ENCODE assay signal across 17 cellular contexts in the genomic region with DNA sequence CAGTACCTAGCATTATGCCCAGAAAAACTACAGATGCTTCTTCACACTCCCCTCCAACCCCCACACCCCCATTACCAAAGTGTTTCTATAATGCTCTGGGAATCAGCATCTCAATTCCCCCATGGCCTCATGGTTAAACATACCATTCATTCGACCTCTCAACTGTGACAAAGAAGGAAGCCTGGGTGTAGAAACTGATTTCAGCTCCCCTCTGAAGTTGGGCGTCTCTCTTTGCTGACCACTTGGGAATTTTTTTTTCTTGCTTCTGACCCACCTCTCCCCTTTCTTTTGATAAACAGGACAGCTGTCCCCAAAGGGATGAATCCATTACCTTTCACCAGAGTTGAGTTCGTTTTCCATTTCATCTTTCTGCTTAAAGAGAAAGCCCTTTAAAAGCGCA.
DNase-seq lines count a peak whose midpoint lies in the region; ATAC-seq and TF ChIP-seq lines count a peak whose summit lies in the region.
"Had no signal": no experiment of that assay in that cellular context is flagged by ENCODE, and none has a peak within 500 bp of the region (broad histone marks: within the 10 kb centered on the region; RNA-seq: fewer than 3 reads in every experiment).

No MANE protein-coding gene starts in this region.

- no peaks in the 10 kb centered on the region for H3K36me3 ChIP-seq in Panc1 (ENCODE audit: control insufficient read depth, insufficient read depth, low read length)
- no peaks in the 10 kb centered on the region for H3K36me3 ChIP-seq in stomach
- H3K36me3 ChIP-seq: gastroesophageal sphincter had no signal

- WGBS in stomach, 5 donors: 50 to 67% (median 65%) methylated on average over 4 of the region's 4 CpGs

- in situ Hi-C loops in Panc1 (cut with HindIII; ENCODE audit: low pct_unique_long_range_greater_than_20kb, low sequenced_read_pairs): no loop called here

- H3K9me3 ChIP-seq in Panc1 (ENCODE audit: control insufficient read depth, insufficient read depth, low read depth, low read length) (no peaks in the 10 kb centered on the region), stomach (no peaks in the 10 kb centered on the region)
- H3K9me3 ChIP-seq: gastroesophageal sphincter had no signal

- TF ChIP-seq POLR2A in stomach (IDR thresholded peaks at IDR 0.05): no peak

- H3K4me1 Mint-ChIP-seq in T-helper 2 cell treated with Interferon-gamma antibody and Interleukin-4, amounts not matched to agents 5 μg/mL and 100 μg/mL, for 36 hours (ENCODE audit: low read depth): peaks cover 28% of the 10 kb centered on the region
- H3K4me1 Mint-ChIP-seq in mesothelial cell of epicardium: peaks cover 52% of the 10 kb centered on the region
- peaks cover 22% of the 10 kb centered on the region for H3K4me1 Mint-ChIP-seq in Calu3 (ENCODE audit: low read depth, unreplicated experiment)

- peak overlapping the region; percentile 37; the same call in 1 of the 2 replicates for H3K27ac ChIP-seq in Panc1 (ENCODE audit: low read length)
- H3K27ac ChIP-seq in stomach: peak overlapping the region in 3 of 5 donors; percentile 3 to 55 (median 12)

- H3K27ac Mint-ChIP-seq in T-helper 2 cell treated with Interferon-gamma antibody and Interleukin-4, amounts not matched to agents 5 μg/mL and 100 μg/mL, for 36 hours: peak overlapping the region; percentile 32
- H3K27ac Mint-ChIP-seq in mesothelial cell of epicardium: peak overlapping the region; percentile 92
- no peak overlapping the region for H3K27ac Mint-ChIP-seq in Calu3 (ENCODE audit: unreplicated experiment)

- TF ChIP-seq EP300 in stomach (IDR thresholded peaks at IDR 0.05): no peak

- CTCF ChIA-PET in Panc1 (lab: Charles Lee): no interaction called here
- CTCF ChIA-PET in Calu3 (lab: Charles Lee): interaction anchor here (0.9 to 1.8 kb wide), 5 partner anchors 23 to 849 kb away, joined by 3 to 7 read pairs (median 3); a partner anchor contains a TSS

- POLR2A ChIA-PET in Panc1 (lab: Charles Lee): no interaction called here

- no peak overlapping the region for H3K4me3 ChIP-seq in Panc1 (ENCODE audit: low read depth in 2 of 2, low read length in 2 of 2)
- no peak overlapping the region for H3K4me3 ChIP-seq in stomach
- H3K4me3 ChIP-seq: gastroesophageal sphincter had no signal

- ATAC-seq in Panc1 (no peak), GM19452 (IDR thresholded peaks at IDR 0.05; ENCODE audit: unreplicated experiment) (no peak)
- ATAC-seq: activated CD4-positive, CD25-positive, alpha-beta regulatory T cell treated with anti-CD3 and anti-CD28 coated beads, Interleukin-2, amount 50 U/mL, for 24 hours; activated naive CD4-positive, alpha-beta T cell treated with anti-CD3 and anti-CD28 coated beads, Interleukin-2, amount 50 U/mL, for 72 hours; gastroesophageal sphincter; PC-3 had no signal

- H3K9me3 Mint-ChIP-seq in T-helper 2 cell treated with Interferon-gamma antibody and Interleukin-4, amounts not matched to agents 5 μg/mL and 100 μg/mL, for 36 hours: peaks cover 3% of the 10 kb centered on the region
- H3K9me3 Mint-ChIP-seq in mesothelial cell of epicardium: peaks cover 4% of the 10 kb centered on the region
- H3K9me3 Mint-ChIP-seq in Calu3 (ENCODE audit: low read depth, unreplicated experiment): peaks cover 1% of the 10 kb centered on the region
- H3K9me3 Mint-ChIP-seq: activated naive CD4-positive, alpha-beta T cell treated with anti-CD3 and anti-CD28 coated beads, Interleukin-2, amount 50 U/mL, for 72 hours; central memory CD8-positive, alpha-beta T cell had no signal

- TF ChIP-seq CTCF in Panc1 (IDR thresholded peaks at IDR 0.05) (no peak), mesothelial cell of epicardium (IDR thresholded peaks at IDR 0.05; ENCODE audit: unreplicated experiment) (no peak), stomach (IDR thresholded peaks at IDR 0.05) (no peak), Calu3 (IDR thresholded peaks at IDR 0.05; ENCODE audit: unreplicated experiment) (no peak)

- H3K27me3 ChIP-seq in Panc1 (ENCODE audit: control insufficient read depth, insufficient read depth, low read length): no peaks in the 10 kb centered on the region
- no peaks in the 10 kb centered on the region for H3K27me3 ChIP-seq in stomach
- H3K27me3 ChIP-seq: gastroesophageal sphincter had no signal

- intact Hi-C loops in Panc1 (cut with micrococcal nuclease; ENCODE audit: unreplicated experiment) (loop anchor here (2.0 to 5.0 kb wide), 4 partner anchors 59 to 958 kb away; a partner anchor contains a TSS), stomach (cut with DNase I; ENCODE audit: low total_unique reads) (no loop called here), Calu3 (cut with micrococcal nuclease; ENCODE audit: unreplicated experiment) (loop anchor here (2.0 to 5.0 kb wide), 5 partner anchors 196 to 914 kb away; a partner anchor contains a TSS)

- peaks cover 3% of the 10 kb centered on the region for H3K36me3 Mint-ChIP-seq in T-helper 2 cell treated with Interferon-gamma antibody and Interleukin-4, amounts not matched to agents 5 μg/mL and 100 μg/mL, for 36 hours (ENCODE audit: low read depth)
- H3K36me3 Mint-ChIP-seq in mesothelial cell of epicardium (peaks cover under 1% of the 10 kb centered on the region), Calu3 (ENCODE audit: insufficient read depth, unreplicated experiment) (no peaks in the 10 kb centered on the region)
- H3K36me3 Mint-ChIP-seq: activated naive CD4-positive, alpha-beta T cell treated with anti-CD3 and anti-CD28 coated beads, Interleukin-2, amount 50 U/mL, for 72 hours had no signal

- H3K4me3 Mint-ChIP-seq in T-helper 2 cell treated with Interferon-gamma antibody and Interleukin-4, amounts not matched to agents 5 μg/mL and 100 μg/mL, for 36 hours: peak overlapping the region; percentile 74
- peak overlapping the region; percentile 9 for H3K4me3 Mint-ChIP-seq in mesothelial cell of epicardium
- H3K4me3 Mint-ChIP-seq in Calu3 (ENCODE audit: low read depth, unreplicated experiment): no peak overlapping the region
- H3K4me3 Mint-ChIP-seq: central memory CD8-positive, alpha-beta T cell had no signal

- DNase-seq in T-helper 2 cell treated with Interferon-gamma antibody and Interleukin-4, amounts not matched to agents 5 μg/mL and 100 μg/mL, for 36 hours (ENCODE audit: low spot score): no peak
- DNase-seq in T-helper 2 cell (no peak), Panc1 (ENCODE audit: low read depth, low spot score) (no peak), mesothelial cell of epicardium (ENCODE audit: low spot score in 2 of 2, unreplicated experiment in 2 of 2) (no peak), stomach (no peak), Calu3 (no peak), NAMALWA (ENCODE audit: low spot score) (no peak)
- DNase-seq: islet precursor cell; NCI-H1105 treated with DMSO at 0.1 percent for 48 hours; NCI-H2227 treated with DMSO at 0.1 percent for 48 hours; PC-3; stimulated activated CD8-positive, alpha-beta memory T cell treated with anti-CD3 and anti-CD28 coated beads, Interleukin-4, amount 100 ng/mL, for 48 hours had no signal

- H3K27me3 Mint-ChIP-seq in T-helper 2 cell treated with Interferon-gamma antibody and Interleukin-4, amounts not matched to agents 5 μg/mL and 100 μg/mL, for 36 hours (ENCODE audit: low read depth): peaks cover 2% of the 10 kb centered on the region
- H3K27me3 Mint-ChIP-seq in mesothelial cell of epicardium (ENCODE audit: low read depth): no peaks in the 10 kb centered on the region
- H3K27me3 Mint-ChIP-seq in Calu3 (ENCODE audit: unreplicated experiment): no peaks in the 10 kb centered on the region
- H3K27me3 Mint-ChIP-seq: central memory CD8-positive, alpha-beta T cell had no signal

- H3K4me1 ChIP-seq in Panc1 (ENCODE audit: control insufficient read depth, insufficient read depth, low read length) (no peaks in the 10 kb centered on the region), stomach (peaks cover 4 to 37% (median 23%) of the 10 kb centered on the region in 4 donors)

- no TSS peak for BruUV-seq in Panc1 (replicated peaks; lab: Mats Ljungman, UMichigan)
- BruUV-seq in Calu3 (replicated peaks; lab: Mats Ljungman, UMichigan): no TSS peak
